In the genomic region with DNA sequence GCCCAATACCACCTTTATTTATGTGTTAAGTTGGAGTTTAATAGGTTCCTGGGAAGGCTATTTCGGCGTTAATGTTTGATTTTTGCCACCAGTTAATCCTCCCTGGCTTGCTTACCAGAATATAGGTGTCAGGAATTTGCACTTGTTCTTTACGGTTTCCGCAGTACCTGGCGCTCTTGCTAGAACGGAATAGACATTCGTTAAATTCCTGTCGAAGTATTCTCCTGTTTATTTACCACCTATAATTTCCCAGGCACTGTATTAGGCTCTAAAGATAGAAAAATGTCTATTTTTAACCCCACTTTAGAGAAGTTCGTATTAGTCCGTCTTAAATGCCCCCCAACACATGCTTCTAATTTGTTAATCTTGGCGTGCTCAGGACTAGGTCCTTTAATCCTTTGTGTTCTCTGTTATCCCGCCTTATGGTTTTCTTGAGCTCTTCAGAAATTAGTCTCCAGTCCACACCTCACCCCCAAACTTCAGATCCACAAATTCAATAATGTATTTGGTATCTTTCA, we compare ENCODE assay signal across 8 cellular contexts. TPM values are rescaled to one million over a fixed set of nuclear protein-coding genes. Genes with fewer than 3 reads are reported as not detected.
A peak's percentile ranks its signal among the peaks of the same experiment; 100 is the strongest.
DNase-seq lines count a peak whose midpoint lies in the region; ATAC-seq lines count a peak whose summit lies in the region.

No MANE protein-coding gene starts in this region.

- no peaks in the 10 kb centered on the region for H3K9me3 ChIP-seq in esophagus (ENCODE audit: control insufficient read depth in 2 of 2, insufficient read depth in 1 of 2, low read depth in 1 of 2, low read length in 1 of 2)

- DNase-seq in NCI-H69 (lab: John Stamatoyannopoulos, UW) (peak; percentile 52), skeletal muscle cell (ENCODE audit: low read depth) (no peak), hippocampal formation (lab: John Stamatoyannopoulos, UW) (no peak), SW 1271 (lab: John Stamatoyannopoulos, UW) (no peak), OCI-M2 (lab: John Stamatoyannopoulos, UW; ENCODE audit: unreplicated experiment) (no peak)

- H3K4me3 ChIP-seq in esophagus (ENCODE audit: low read depth in 1 of 2, low read length in 2 of 2) (peak overlapping the region; percentile 76 to 83), skeletal muscle cell (ENCODE audit: low read depth, low read length) (peak overlapping the region; percentile 76)

- peak; percentile 6 for ATAC-seq in GM19395 (IDR thresholded peaks at IDR 0.05; ENCODE audit: unreplicated experiment)
- ATAC-seq in HG03039 (IDR thresholded peaks at IDR 0.05; ENCODE audit: unreplicated experiment): no peak

- no peak overlapping the region for H3K27ac ChIP-seq in esophagus (ENCODE audit: low read depth in 2 of 2, low read length in 1 of 2)

- H3K27me3 ChIP-seq in esophagus (ENCODE audit: control insufficient read depth in 1 of 2, insufficient read depth in 2 of 2, low read length in 2 of 2): no peaks in the 10 kb centered on the region

- WGBS in esophagus, 2 donors: 10 to 11% methylated on average over 12 of the region's 12 CpGs

- no peaks in the 10 kb centered on the region for H3K4me1 ChIP-seq in esophagus (ENCODE audit: control insufficient read depth in 2 of 2, insufficient read depth in 2 of 2, low read length in 1 of 2)

- no peaks in the 10 kb centered on the region for H3K36me3 ChIP-seq in esophagus (ENCODE audit: control insufficient read depth in 2 of 2, insufficient read depth in 2 of 2, low read length in 1 of 2)

RNA-seq across cellular contexts. Expression of a gene that starts 0.6 kb away (rescaled TPM):
- polyA plus RNA-seq in esophagus: 1 to 10 TPM; 1.5 to 2.6 TPM

RNA-seq across cellular contexts. Expression of a gene that starts 46.7 kb away (rescaled TPM):
- polyA plus RNA-seq in esophagus: 1 to 10 TPM; 1.6 to 2.8 TPM
